In genomic region chr2:230425377-230425776, GRCh38 we compare ENCODE assay signal across 1 cellular context.
TF ChIP-seq lines count a peak whose summit lies in the region.

No MANE protein-coding gene starts in this region.

TF ChIP-seq in HepG2, 621 proteins besides CTCF, POLR2A, EP300 and RAD21 (continues in another document):
- peak; percentile 71 for TF ChIP-seq ZNF644 (CRISPR knock-in tag; IDR thresholded peaks at IDR 0.05; ENCODE audit: low read depth)
- 0 out of 2 replicates have a peak, but pooled peaks have one; percentile 49 for TF ChIP-seq HMG20A (CRISPR knock-in tag; IDR thresholded peaks at IDR 0.05; ENCODE audit: borderline replicate concordance)
- no peak for TF ChIP-seq SRSF4 (IDR thresholded peaks at IDR 0.05; ENCODE audit: low read depth, low read length, poor library complexity, severe bottlenecking)
- peak; percentile 65 to 97; a peak in 2 of 4 replicates for TF ChIP-seq ATF4 (CRISPR knock-in tag; IDR thresholded peaks at IDR 0.05)
- TF ChIP-seq BCL6 (CRISPR knock-in tag; IDR thresholded peaks at IDR 0.05): peak; percentile 63
- TF ChIP-seq FOXA1 (IDR thresholded peaks at IDR 0.05): no peak
- 0 out of 2 replicates have a peak, but pooled peaks have one; percentile 28 for TF ChIP-seq FOXA1 (CRISPR knock-in tag; IDR thresholded peaks at IDR 0.05)
- TF ChIP-seq SNAPC4 (CRISPR knock-in tag; IDR thresholded peaks at IDR 0.05): no peak
- TF ChIP-seq KAT7 (CRISPR knock-in tag; IDR thresholded peaks at IDR 0.05; ENCODE audit: borderline replicate concordance): no peak
- TF ChIP-seq ATF3 (CRISPR knock-in tag; IDR thresholded peaks at IDR 0.05): peak; percentile 61; the same call in 1 of the 2 replicates
- TF ChIP-seq KMT2B (CRISPR knock-in tag; IDR thresholded peaks at IDR 0.05): 0 out of 2 replicates have a peak, but pooled peaks have one; percentile 31
- TF ChIP-seq ZNF549 (CRISPR knock-in tag; IDR thresholded peaks at IDR 0.05): no peak
- TF ChIP-seq SOX13 (IDR thresholded peaks at IDR 0.05): no peak
- TF ChIP-seq SOX13 (CRISPR knock-in tag; conservative IDR thresholded peaks at IDR 0.05 in 1 of 2, IDR thresholded peaks at IDR 0.05 in 1 of 2): peak in 1 of 2 experiments; percentile 42; a peak in 1 of 4 replicates
- TF ChIP-seq TAF1 (CRISPR knock-in tag; IDR thresholded peaks at IDR 0.05): no peak
- TF ChIP-seq ATF7 (IDR thresholded peaks at IDR 0.05): peak; percentile 72
- no peak for TF ChIP-seq ATF7 (CRISPR knock-in tag; IDR thresholded peaks at IDR 0.05)
- peak; percentile 49; the same call in 1 of the 2 replicates for TF ChIP-seq ZNF331 (CRISPR knock-in tag; IDR thresholded peaks at IDR 0.05)
- TF ChIP-seq CCDC6 (CRISPR knock-in tag; IDR thresholded peaks at IDR 0.05): no peak
- TF ChIP-seq ZC3H13 (CRISPR knock-in tag; IDR thresholded peaks at IDR 0.05): no peak
- TF ChIP-seq ZNF772 (CRISPR knock-in tag; IDR thresholded peaks at IDR 0.05): no peak
- TF ChIP-seq CEBPG (CRISPR knock-in tag; IDR thresholded peaks at IDR 0.05): peak; percentile 97
- peak; percentile 94 for TF ChIP-seq GATAD2A (CRISPR knock-in tag; IDR thresholded peaks at IDR 0.05)
- no peak for TF ChIP-seq NR2F2 (IDR thresholded peaks at IDR 0.05; ENCODE audit: borderline replicate concordance, low read depth)
- TF ChIP-seq JDP2 (CRISPR knock-in tag; IDR thresholded peaks at IDR 0.05; ENCODE audit: borderline replicate concordance): no peak
- no peak for TF ChIP-seq ZZZ3 (CRISPR knock-in tag; IDR thresholded peaks at IDR 0.05; ENCODE audit: borderline replicate concordance)
- no peak for TF ChIP-seq DNMT1 (CRISPR knock-in tag; IDR thresholded peaks at IDR 0.05)
- TF ChIP-seq ARID3A (IDR thresholded peaks at IDR 0.05; ENCODE audit: low read depth, low read length): peak; percentile 55; the same call in 1 of the 2 replicates
- 0 out of 2 replicates have a peak, but pooled peaks have one; percentile 32 for TF ChIP-seq RXRB (CRISPR knock-in tag; IDR thresholded peaks at IDR 0.05; ENCODE audit: borderline replicate concordance)
- TF ChIP-seq ONECUT2 (CRISPR knock-in tag; IDR thresholded peaks at IDR 0.05): peak; percentile 93
- TF ChIP-seq SMC3 (IDR thresholded peaks at IDR 0.05; ENCODE audit: low read length): peak; percentile 21; the same call in 1 of the 2 replicates
- no peak for TF ChIP-seq MEIS1 (CRISPR knock-in tag; IDR thresholded peaks at IDR 0.05; ENCODE audit: borderline replicate concordance)
- no peak for TF ChIP-seq ZBTB7A (CRISPR knock-in tag; IDR thresholded peaks at IDR 0.05)
- TF ChIP-seq ZNF513 (CRISPR knock-in tag; conservative IDR thresholded peaks at IDR 0.05): no peak
- TF ChIP-seq TBL1XR1 (IDR thresholded peaks at IDR 0.05; ENCODE audit: borderline replicate concordance, low read length, partially characterized antibody): peak; percentile 90
- peak; percentile 98 for TF ChIP-seq CEBPB (IDR thresholded peaks at IDR 0.05; ENCODE audit: borderline replicate concordance, low read depth, low read length)
- TF ChIP-seq HOMEZ (CRISPR knock-in tag; IDR thresholded peaks at IDR 0.05; ENCODE audit: low read depth): 0 out of 2 replicates have a peak, but pooled peaks have one; percentile 64
- no peak for TF ChIP-seq ZNF670 (CRISPR knock-in tag; IDR thresholded peaks at IDR 0.05; ENCODE audit: borderline replicate concordance)
- no peak for TF ChIP-seq CREB1 (IDR thresholded peaks at IDR 0.05)
- TF ChIP-seq CREB1 (CRISPR knock-in tag; IDR thresholded peaks at IDR 0.05): 0 out of 2 replicates have a peak, but pooled peaks have one; percentile 30
- peak; percentile 83; the same call in 1 of the 2 replicates for TF ChIP-seq KDM1A (CRISPR knock-in tag; IDR thresholded peaks at IDR 0.05)
- peak; percentile 51; the same call in 1 of the 2 replicates for TF ChIP-seq KAT8 (CRISPR knock-in tag; IDR thresholded peaks at IDR 0.05)
- TF ChIP-seq HNF4A (CRISPR knock-in tag; IDR thresholded peaks at IDR 0.05): peak; percentile 14; the same call in 1 of the 2 replicates
- TF ChIP-seq ZNF563 (CRISPR knock-in tag; IDR thresholded peaks at IDR 0.05): no peak
- 0 out of 2 replicates have a peak, but pooled peaks have one; percentile 39 for TF ChIP-seq ZNF3 (CRISPR knock-in tag; IDR thresholded peaks at IDR 0.05)
- TF ChIP-seq FOXA3 (CRISPR knock-in tag; IDR thresholded peaks at IDR 0.05): peak; percentile 53; the same call in 1 of the 2 replicates
- peak; percentile 61; the same call in 1 of the 2 replicates for TF ChIP-seq ARID5B (CRISPR knock-in tag; IDR thresholded peaks at IDR 0.05)
- no peak for TF ChIP-seq ETS1 (CRISPR knock-in tag; IDR thresholded peaks at IDR 0.05)
- peak; percentile 53 for TF ChIP-seq THAP11 (CRISPR knock-in tag; IDR thresholded peaks at IDR 0.05)
